ENCODE assay signal across 11 cellular contexts in genomic region chr15:63135804-63136203, GRCh38. TPM values are rescaled to one million over a fixed set of nuclear protein-coding genes. Genes with fewer than 3 reads are reported as not detected.
DNase-seq lines count a peak whose midpoint lies in the region; TF ChIP-seq lines count a peak whose summit lies in the region.
"Had no signal": no experiment of that assay in that cellular context is flagged by ENCODE, and none has a peak within 500 bp of the region (broad histone marks: within the 10 kb centered on the region; RNA-seq: fewer than 3 reads in every experiment).

No MANE protein-coding gene starts in this region.

- H3K9me3 ChIP-seq in MG63 (no peaks in the 10 kb centered on the region), breast epithelium (no peaks in the 10 kb centered on the region), SJCRH30 (replicated peaks) (no peaks in the 10 kb centered on the region)
- H3K9me3 ChIP-seq: body of pancreas had no signal

- TF ChIP-seq CTCF in breast epithelium (IDR thresholded peaks at IDR 0.05) = no peak

- H3K4me1 ChIP-seq in breast epithelium (no peaks in the 10 kb centered on the region), SJCRH30 (no peaks in the 10 kb centered on the region)
- H3K4me1 ChIP-seq: body of pancreas had no signal

- DNase-seq in AG08396 (ENCODE audit: low spot score) (peak; percentile 30), MG63 (peak; percentile 45), breast epithelium (ENCODE audit: low spot score in 2 of 2) (no peak), lung microvascular endothelial cell (ENCODE audit: low read depth in 2 of 2) (peak; percentile 61 to 94), NCI-H146 treated with DMSO at 0.1 percent for 48 hours (lab: John Stamatoyannopoulos, UW; ENCODE audit: unreplicated experiment) (no peak), SJCRH30 (no peak), posterior cingulate gyrus (no peak)
- DNase-seq in activated CD4-positive, alpha-beta T cell treated with anti-CD3 and anti-CD28 coated beads for 48 hours = no peak
- DNase-seq: body of pancreas, DMS53, NCI-H2029 treated with DMSO at 0.1 percent for 48 hours had no signal

- H3K4me3 ChIP-seq in MG63 = no peak overlapping the region
- H3K4me3 ChIP-seq in breast epithelium = no peak overlapping the region
- H3K4me3 ChIP-seq in SJCRH30 = no peak overlapping the region
- H3K4me3 ChIP-seq: body of pancreas had no signal

- H3K36me3 ChIP-seq in MG63 (peaks cover 10% of the 10 kb centered on the region), breast epithelium (no peaks in the 10 kb centered on the region), SJCRH30 (no peaks in the 10 kb centered on the region)

- H3K27ac ChIP-seq in breast epithelium (peak overlapping the region; percentile 13 to 17), SJCRH30 (no peak overlapping the region)

- no peaks in the 10 kb centered on the region for H3K27me3 ChIP-seq in MG63
- no peaks in the 10 kb centered on the region for H3K27me3 ChIP-seq in breast epithelium
- H3K27me3 ChIP-seq in SJCRH30 = no peaks in the 10 kb centered on the region
- H3K27me3 ChIP-seq: body of pancreas had no signal

- no peak for TF ChIP-seq POLR2A in breast epithelium (IDR thresholded peaks at IDR 0.05)

- intact Hi-C loops in breast epithelium (cut with DNase I; ENCODE audit: low total_unique reads) = no loop called here
- intact Hi-C loops in posterior cingulate gyrus (cut with DNase I) = no loop called here

RNA-seq across cellular contexts. Expression of gene LACTB, which starts 14.1 kb away (rescaled TPM):
- 41.5 and 50.4 TPM in 2 replicates for total RNA-seq in MG63 (2014; rRNA removed; shearing (Covaris generic); ENCODE audit: low replicate concordance)
- total RNA-seq in breast epithelium (10 to 100 TPM; 15.7 to 17.6 (median 17.1) TPM), lung microvascular endothelial cell (19.8 and 37.7 TPM in 2 replicates)
- total RNA-seq in SJCRH30 (2014; rRNA removed; shearing (Covaris generic)) = 12.9 and 13.2 TPM in 2 replicates

RNA-seq across cellular contexts. Expression of gene RPS27L, which starts 21.5 kb away (rescaled TPM):
- total RNA-seq in MG63 (2014; rRNA removed; shearing (Covaris generic); ENCODE audit: low replicate concordance) = 42.6 and 193 TPM in 2 replicates
- 100 to 1,000 TPM; 121 to 200 (median 152) TPM for total RNA-seq in breast epithelium
- 300 and 306 TPM in 2 replicates for total RNA-seq in lung microvascular endothelial cell
- 178 and 185 TPM in 2 replicates for total RNA-seq in SJCRH30 (2014; rRNA removed; shearing (Covaris generic))

RNA-seq across cellular contexts. Expression of gene RAB8B, which starts 53.6 kb away (rescaled TPM):
- 14.4 and 16.0 TPM in 2 replicates for total RNA-seq in MG63 (2014; rRNA removed; shearing (Covaris generic); ENCODE audit: low replicate concordance)
- 10 to 100 TPM; 31.3 to 46.2 (median 36.7) TPM for total RNA-seq in breast epithelium
- total RNA-seq in lung microvascular endothelial cell = 47.7 and 54.6 TPM in 2 replicates
- total RNA-seq in SJCRH30 (2014; rRNA removed; shearing (Covaris generic)) = 47.2 and 50.4 TPM in 2 replicates

Comparison
In these comparisons a context has a peak if more than half of its experiments do, and no peak if none do; other contexts are left out.
1. DNase-seq: peak in AG08396 (single experiment), MG63 (single experiment) and lung microvascular endothelial cell (2 of 2); none in breast epithelium (0 of 2), NCI-H146 treated with DMSO at 0.1 percent for 48 hours (single experiment), SJCRH30 (0 of 2), activated CD4-positive, alpha-beta T cell treated with anti-CD3 and anti-CD28 coated beads for 48 hours (single experiment) and posterior cingulate gyrus (0 of 10).